Comparison of ENCODE assay signal across 29 cellular contexts in genomic region chr10:15678851-15679250, GRCh38. TPM values are rescaled to one million over a fixed set of nuclear protein-coding genes. Genes with fewer than 3 reads are reported as not detected.
"Had no signal": no experiment of that assay in that cellular context is flagged by ENCODE, and none has a peak within 500 bp of the region (broad histone marks: within the 10 kb centered on the region; RNA-seq: fewer than 3 reads in every experiment).

No MANE protein-coding gene starts in this region.

- H3K4me3 Mint-ChIP-seq: activated B cell treated with CpG ODN at 0.5 μM for 24 hours; activated CD4-positive, alpha-beta memory T cell treated with anti-CD3 and anti-CD28 coated beads, Interleukin-2, amount 10 ng/mL, durations not matched to agents 7 days and 5 days; activated naive CD4-positive, alpha-beta T cell treated with anti-CD3 and anti-CD28 coated beads, Interleukin-2, amount 10 ng/mL, durations not matched to agents 7 days and 5 days; activated naive CD8-positive, alpha-beta T cell treated with anti-CD3 and anti-CD28 coated beads, Interleukin-2, amount 10 ng/mL, durations not matched to agents 7 days and 5 days; activated T-cell treated with anti-CD3 and anti-CD28 coated beads, Interleukin-2, amount 50 U/mL, for 24 hours; activated T-cell treated with anti-CD3 and anti-CD28 coated beads, Interleukin-2, amount 50 U/mL, for 72 hours; central memory CD8-positive, alpha-beta T cell; T-helper 17 cell; T-helper 2 cell treated with Interferon-gamma antibody and Interleukin-4, amounts not matched to agents 5 μg/mL and 100 μg/mL, for 36 hours had no signal

- H3K36me3 Mint-ChIP-seq: activated naive CD4-positive, alpha-beta T cell treated with anti-CD3 and anti-CD28 coated beads, Interleukin-2, amount 10 ng/mL, durations not matched to agents 7 days and 5 days; activated naive CD4-positive, alpha-beta T cell treated with anti-CD3 and anti-CD28 coated beads, Interleukin-2, amount 50 U/mL, for 72 hours; activated naive CD8-positive, alpha-beta T cell treated with anti-CD3 and anti-CD28 coated beads, Interleukin-2, amount 10 ng/mL, durations not matched to agents 7 days and 5 days had no signal

- H3K27me3 Mint-ChIP-seq: activated B cell treated with CpG ODN at 0.5 μM for 24 hours; activated naive CD4-positive, alpha-beta T cell treated with anti-CD3 and anti-CD28 coated beads, Interleukin-2, amount 10 ng/mL, durations not matched to agents 7 days and 5 days had no signal

- H3K36me3 ChIP-seq: brain microvascular endothelial cell, esophagus muscularis mucosa, heart right ventricle, WERI-Rb-1 had no signal

- H3K27ac ChIP-seq: brain microvascular endothelial cell, dorsolateral prefrontal cortex, esophagus muscularis mucosa, gastroesophageal sphincter, heart right ventricle, WERI-Rb-1 had no signal

- H3K4me1 ChIP-seq: esophagus muscularis mucosa, gastroesophageal sphincter, heart right ventricle had no signal

- ATAC-seq: activated CD4-positive, CD25-positive, alpha-beta regulatory T cell treated with anti-CD3 and anti-CD28 coated beads, Interleukin-2, amount 50 U/mL, for 24 hours; activated naive CD4-positive, alpha-beta T cell treated with anti-CD3 and anti-CD28 coated beads, Interleukin-2, amount 50 U/mL, for 72 hours; activated T-cell treated with anti-CD3 and anti-CD28 coated beads, Interleukin-2, amount 50 U/mL, for 72 hours; gastroesophageal sphincter; heart right ventricle; T-helper 17 cell had no signal

- H3K9me3 Mint-ChIP-seq: activated B cell treated with CpG ODN at 0.5 μM for 24 hours; activated CD4-positive, alpha-beta memory T cell treated with anti-CD3 and anti-CD28 coated beads, Interleukin-2, amount 10 ng/mL, durations not matched to agents 7 days and 5 days; activated naive CD4-positive, alpha-beta T cell treated with anti-CD3 and anti-CD28 coated beads, Interleukin-2, amount 10 ng/mL, durations not matched to agents 7 days and 5 days; activated naive CD4-positive, alpha-beta T cell treated with anti-CD3 and anti-CD28 coated beads, Interleukin-2, amount 50 U/mL, for 72 hours; activated naive CD8-positive, alpha-beta T cell treated with anti-CD3 and anti-CD28 coated beads, Interleukin-2, amount 10 ng/mL, durations not matched to agents 7 days and 5 days; activated T-cell treated with anti-CD3 and anti-CD28 coated beads, Interleukin-2, amount 50 U/mL, for 24 hours; central memory CD8-positive, alpha-beta T cell; T-helper 2 cell treated with Interferon-gamma antibody and Interleukin-4, amounts not matched to agents 5 μg/mL and 100 μg/mL, for 36 hours had no signal

- H3K27me3 ChIP-seq: brain microvascular endothelial cell, esophagus muscularis mucosa, gastroesophageal sphincter, heart right ventricle had no signal

- H3K27ac Mint-ChIP-seq: activated B cell treated with CpG ODN at 0.5 μM for 24 hours; activated CD4-positive, alpha-beta memory T cell treated with anti-CD3 and anti-CD28 coated beads, Interleukin-2, amount 10 ng/mL, durations not matched to agents 7 days and 5 days; activated naive CD4-positive, alpha-beta T cell treated with anti-CD3 and anti-CD28 coated beads, Interleukin-2, amount 10 ng/mL, durations not matched to agents 7 days and 5 days; activated naive CD4-positive, alpha-beta T cell treated with anti-CD3 and anti-CD28 coated beads, Interleukin-2, amount 50 U/mL, for 72 hours; activated naive CD8-positive, alpha-beta T cell treated with anti-CD3 and anti-CD28 coated beads, Interleukin-2, amount 10 ng/mL, durations not matched to agents 7 days and 5 days; activated T-cell treated with anti-CD3 and anti-CD28 coated beads, Interleukin-2, amount 50 U/mL, for 24 hours; activated T-cell treated with anti-CD3 and anti-CD28 coated beads, Interleukin-2, amount 50 U/mL, for 72 hours; T-helper 17 cell; T-helper 2 cell treated with Interferon-gamma antibody and Interleukin-4, amounts not matched to agents 5 μg/mL and 100 μg/mL, for 36 hours had no signal

- H3K9me3 ChIP-seq: esophagus muscularis mucosa, gastroesophageal sphincter, heart right ventricle had no signal

- DNase-seq: activated B cell treated with CpG ODN at 0.5 μM for 24 hours; activated CD4-positive, alpha-beta memory T cell treated with anti-CD3 and anti-CD28 coated beads, Interleukin-2, amount 10 ng/mL, durations not matched to agents 7 days and 5 days; activated CD4-positive, alpha-beta T cell treated with anti-CD3 and anti-CD28 coated beads for 48 hours; activated CD8-positive, alpha-beta memory T cell treated with anti-CD3 and anti-CD28 coated beads, Interleukin-2, amount 50 U/mL, for 48 hours; activated gamma-delta T cell; activated naive CD4-positive, alpha-beta T cell; activated naive CD4-positive, alpha-beta T cell treated with anti-CD3 and anti-CD28 coated beads, Interleukin-2, amount 10 ng/mL, durations not matched to agents 7 days and 5 days; activated naive CD8-positive, alpha-beta T cell treated with anti-CD3 and anti-CD28 coated beads, Interleukin-2, amount 10 ng/mL, durations not matched to agents 7 days and 5 days; activated T-cell treated with anti-CD3 and anti-CD28 coated beads for 4 hours; activated T-cell treated with anti-CD3 and anti-CD28 coated beads, Interleukin-2, amount 50 U/mL, for 24 hours; activated T-cell treated with anti-CD3 and anti-CD28 coated beads, Interleukin-2, amount 50 U/mL, for 72 hours; brain microvascular endothelial cell; cortex of kidney; dorsolateral prefrontal cortex; effector memory CD4-positive, alpha-beta T cell; erythroblast; foreskin melanocyte; heart right ventricle; T-helper 1 cell; T-helper 17 cell; T1000; WERI-Rb-1 had no signal

- H3K4me1 Mint-ChIP-seq: activated B cell treated with CpG ODN at 0.5 μM for 24 hours; activated CD4-positive, alpha-beta memory T cell treated with anti-CD3 and anti-CD28 coated beads, Interleukin-2, amount 10 ng/mL, durations not matched to agents 7 days and 5 days; activated naive CD4-positive, alpha-beta T cell treated with anti-CD3 and anti-CD28 coated beads, Interleukin-2, amount 10 ng/mL, durations not matched to agents 7 days and 5 days; activated naive CD8-positive, alpha-beta T cell treated with anti-CD3 and anti-CD28 coated beads, Interleukin-2, amount 10 ng/mL, durations not matched to agents 7 days and 5 days; central memory CD8-positive, alpha-beta T cell had no signal

- H3K4me3 ChIP-seq: dorsolateral prefrontal cortex, esophagus muscularis mucosa, gastroesophageal sphincter, heart right ventricle had no signal

RNA-seq across cellular contexts. Expression of gene ITGA8, which starts 40.9 kb away (rescaled TPM):
- total RNA-seq: activated B cell treated with CpG ODN at 0.5 μM for 24 hours; activated CD4-positive, alpha-beta memory T cell treated with anti-CD3 and anti-CD28 coated beads, Interleukin-2, amount 10 ng/mL, durations not matched to agents 7 days and 5 days; activated naive CD4-positive, alpha-beta T cell treated with anti-CD3 and anti-CD28 coated beads, Interleukin-2, amount 50 U/mL, for 72 hours; activated naive CD8-positive, alpha-beta T cell treated with anti-CD3 and anti-CD28 coated beads, Interleukin-2, amount 10 ng/mL, durations not matched to agents 7 days and 5 days; activated T-cell treated with anti-CD3 and anti-CD28 coated beads, Interleukin-2, amount 50 U/mL, for 72 hours; astrocyte; T-helper 17 cell had no signal
